22 cellular contexts compared by ENCODE assay signal in genomic region chr10:18401416-18402195, GRCh38.
DNase-seq lines count a peak whose midpoint lies in the region; ATAC-seq and TF ChIP-seq lines count a peak whose summit lies in the region.
"Had no signal": no experiment of that assay in that cellular context is flagged by ENCODE, and none has a peak within 500 bp of the region (broad histone marks: within the 10 kb centered on the region; RNA-seq: fewer than 3 reads in every experiment).

No MANE protein-coding gene starts in this region.

- TF ChIP-seq CTCF in nephron (IDR thresholded peaks at IDR 0.05; ENCODE audit: unreplicated experiment in 3 of 3) = no peak

- H3K4me1 ChIP-seq in endocrine pancreas (ENCODE audit: control insufficient read depth, insufficient read depth, low read length) = peaks cover 37% of the 10 kb centered on the region

- H3K27me3 Mint-ChIP-seq in nephron (ENCODE audit: low read depth) = peaks cover 27% of the 10 kb centered on the region

- no peak overlapping the region for H3K9ac ChIP-seq in endocrine pancreas (ENCODE audit: control insufficient read depth, insufficient read depth, low read length)
- H3K9ac ChIP-seq: SK-N-SH had no signal

- peaks cover 17% of the 10 kb centered on the region for H3K4me1 Mint-ChIP-seq in nephron

- no peak for ATAC-seq in GM21367 (IDR thresholded peaks at IDR 0.05; ENCODE audit: unreplicated experiment)
- ATAC-seq in HG03439 (IDR thresholded peaks at IDR 0.05; ENCODE audit: unreplicated experiment) = no peak
- ATAC-seq in HG02981 (IDR thresholded peaks at IDR 0.05; ENCODE audit: unreplicated experiment) = no peak
- ATAC-seq: stimulated activated naive CD8-positive, alpha-beta T cell treated with anti-CD3 and anti-CD28 coated beads, Interleukin-15, Interleukin-2, amounts not matched to agents 100 U/mL and 50 U/mL, for 24 hours had no signal

- peak; percentile 7 for DNase-seq in SHP77 treated with DMSO at 0.1 percent for 48 hours (lab: John Stamatoyannopoulos, UW)
- DNase-seq in NCI-H146 (lab: John Stamatoyannopoulos, UW) = no peak
- DNase-seq: activated B cell treated with CpG ODN at 0.5 μM for 24 hours; activated CD4-positive, alpha-beta memory T cell treated with anti-CD3 and anti-CD28 coated beads for 36 hours; activated naive CD4-positive, alpha-beta T cell treated with anti-CD3 and anti-CD28 coated beads, Interleukin-2, amount 10 ng/mL, durations not matched to agents 7 days and 5 days; DMS 273 treated with DMSO at 0.1 percent for 48 hours; GOT3; heart right ventricle; KBM-7; MV-4-11; naive B cell; NCI-H2029; stimulated activated CD4-positive, alpha-beta T cell treated with anti-CD3 and anti-CD28 coated beads, Interleukin-2, amount 100 ng/mL, for 24 hours; stimulated activated naive CD8-positive, alpha-beta T cell treated with anti-CD3 and anti-CD28 coated beads, Interleukin-15, Interleukin-2, amounts not matched to agents 100 U/mL and 50 U/mL, for 24 hours; tibial artery had no signal

- no peaks in the 10 kb centered on the region for H3K9me3 Mint-ChIP-seq in nephron
- H3K9me3 Mint-ChIP-seq: activated B cell treated with CpG ODN at 0.5 μM for 24 hours; activated CD4-positive, alpha-beta memory T cell treated with anti-CD3 and anti-CD28 coated beads for 36 hours; activated naive CD4-positive, alpha-beta T cell treated with anti-CD3 and anti-CD28 coated beads, Interleukin-2, amount 10 ng/mL, durations not matched to agents 7 days and 5 days; naive B cell had no signal

- H3K27ac Mint-ChIP-seq in nephron = no peak overlapping the region
- H3K27ac Mint-ChIP-seq: activated B cell treated with CpG ODN at 0.5 μM for 24 hours; activated CD4-positive, alpha-beta memory T cell treated with anti-CD3 and anti-CD28 coated beads for 36 hours; activated naive CD4-positive, alpha-beta T cell treated with anti-CD3 and anti-CD28 coated beads, Interleukin-2, amount 10 ng/mL, durations not matched to agents 7 days and 5 days had no signal

- no peaks in the 10 kb centered on the region for H3K9me3 ChIP-seq in endocrine pancreas (ENCODE audit: control insufficient read depth, low read length)
- H3K9me3 ChIP-seq: heart right ventricle, SK-N-SH, tibial artery had no signal

- no peaks in the 10 kb centered on the region for H3K36me3 ChIP-seq in endocrine pancreas (ENCODE audit: control insufficient read depth, insufficient read depth, low read length)
- H3K36me3 ChIP-seq: heart right ventricle, tibial artery had no signal

- H3K36me3 Mint-ChIP-seq in nephron (ENCODE audit: low read depth) = no peaks in the 10 kb centered on the region
- H3K36me3 Mint-ChIP-seq: activated CD4-positive, alpha-beta memory T cell treated with anti-CD3 and anti-CD28 coated beads for 36 hours; activated naive CD4-positive, alpha-beta T cell treated with anti-CD3 and anti-CD28 coated beads, Interleukin-2, amount 10 ng/mL, durations not matched to agents 7 days and 5 days; naive B cell had no signal

- H3K4me3 ChIP-seq in GM08714 (ENCODE audit: low read length) = peak overlapping the region; percentile 62; the same call in 1 of the 2 replicates
- H3K4me3 ChIP-seq in endocrine pancreas (ENCODE audit: control insufficient read depth, insufficient read depth, low read length) = peak overlapping the region; percentile 94

- peak overlapping the region; percentile 79 to 84 (median 79) for H3K4me3 Mint-ChIP-seq in nephron
- H3K4me3 Mint-ChIP-seq: activated B cell treated with CpG ODN at 0.5 μM for 24 hours; activated CD4-positive, alpha-beta memory T cell treated with anti-CD3 and anti-CD28 coated beads for 36 hours; activated naive CD4-positive, alpha-beta T cell treated with anti-CD3 and anti-CD28 coated beads, Interleukin-2, amount 10 ng/mL, durations not matched to agents 7 days and 5 days had no signal

- no peaks in the 10 kb centered on the region for H3K27me3 ChIP-seq in endocrine pancreas (ENCODE audit: control insufficient read depth, insufficient read depth, low read length)
- H3K27me3 ChIP-seq: tibial artery had no signal
